20 cellular contexts compared by ENCODE assay signal in genomic region chr11:44630511-44631210, GRCh38.
A peak's percentile ranks its signal among the peaks of the same experiment; 100 is the strongest.
DNase-seq lines count a peak whose midpoint lies in the region; ATAC-seq and TF ChIP-seq lines count a peak whose summit lies in the region.
"Had no signal": no experiment of that assay in that cellular context is flagged by ENCODE, and none has a peak within 500 bp of the region (broad histone marks: within the 10 kb centered on the region; RNA-seq: fewer than 3 reads in every experiment).

No MANE protein-coding gene starts in this region.

- H3K9ac ChIP-seq in colonic mucosa (ENCODE audit: low read depth in 2 of 2, low read length in 2 of 2): no peak overlapping the region
- H3K9ac ChIP-seq: BLaER1 had no signal

- peak; percentile 1 for DNase-seq in activated CD4-positive, alpha-beta T cell treated with anti-CD3 and anti-CD28 coated beads for 48 hours
- no peak for DNase-seq in activated CD4-positive, alpha-beta T cell treated with anti-CD3 and anti-CD28 coated beads, Interleukin-2, amount 50 U/mL, for 4 hours
- DNase-seq in GM03348 (ENCODE audit: low spot score): peak; percentile 2
- peak; percentile 10 for DNase-seq in colonic mucosa
- peak; percentile 50 for DNase-seq in posterior vena cava (ENCODE audit: low spot score)
- DNase-seq in hypothalamus (lab: John Stamatoyannopoulos, UW): no peak
- DNase-seq in activated CD4-positive, CD25-positive, alpha-beta regulatory T cell treated with anti-CD3 and anti-CD28 coated beads, Interleukin-2, amount 50 U/mL, for 72 hours: no peak
- DNase-seq: effector CD4-positive, alpha-beta T cell; esophagus squamous epithelium; HFFc6; Kasumi-1; NCI-H748 treated with DMSO at 0.1 percent for 48 hours; occipital lobe; OCI-M1; stimulated activated CD4-positive, alpha-beta T cell treated with anti-CD3 and anti-CD28 coated beads, Interleukin-4, amount 100 ng/mL, for 1 hour had no signal

- H3K4me3 ChIP-seq in colonic mucosa: no peak overlapping the region
- H3K4me3 ChIP-seq: BLaER1, cardiac muscle cell, esophagus squamous epithelium, SJSA1 had no signal

- H3K27ac ChIP-seq in colonic mucosa: no peak overlapping the region
- H3K27ac ChIP-seq: 22Rv1, BLaER1, cardiac muscle cell, esophagus squamous epithelium, SJSA1 had no signal

- H3K36me3 ChIP-seq in colonic mucosa: no peaks in the 10 kb centered on the region
- H3K36me3 ChIP-seq: BLaER1, cardiac muscle cell, esophagus squamous epithelium, SJSA1 had no signal

- no peak for TF ChIP-seq CTCF in colonic mucosa (IDR thresholded peaks at IDR 0.05)

- no peaks in the 10 kb centered on the region for H3K9me3 ChIP-seq in colonic mucosa
- H3K9me3 ChIP-seq: BLaER1, esophagus squamous epithelium, SJSA1 had no signal

- no peak for ATAC-seq in HG03095 (IDR thresholded peaks at IDR 0.05; ENCODE audit: unreplicated experiment)

- no peaks in the 10 kb centered on the region for H3K27me3 ChIP-seq in colonic mucosa
- H3K27me3 ChIP-seq: BLaER1, cardiac muscle cell, esophagus squamous epithelium had no signal

- H3K4me1 ChIP-seq in colonic mucosa: no peaks in the 10 kb centered on the region

- intact Hi-C loops in colonic mucosa (cut with DNase I) (no loop called here), posterior vena cava (cut with DNase I) (loop anchor here in 1 of 2 donors (5.0 kb wide), 1 partner anchor 92 kb away; no protein-coding TSS in a partner anchor)

Comparison
In these comparisons a context has a peak if more than half of its experiments do, and no peak if none do; other contexts are left out.
1. DNase-seq: peak in activated CD4-positive, alpha-beta T cell treated with anti-CD3 and anti-CD28 coated beads for 48 hours (single experiment), GM03348 (single experiment), colonic mucosa (single experiment) and posterior vena cava (single experiment); none in activated CD4-positive, alpha-beta T cell treated with anti-CD3 and anti-CD28 coated beads, Interleukin-2, amount 50 U/mL, for 4 hours (0 of 2), hypothalamus (0 of 51) and activated CD4-positive, CD25-positive, alpha-beta regulatory T cell treated with anti-CD3 and anti-CD28 coated beads, Interleukin-2, amount 50 U/mL, for 72 hours (single experiment).